ENCODE assay signal across 28 cellular contexts in genomic region chr15:66649235-66649984, GRCh38. TPM values are rescaled to one million over a fixed set of nuclear protein-coding genes. Genes with fewer than 3 reads are reported as not detected.
A peak's percentile ranks its signal among the peaks of the same experiment; 100 is the strongest.
DNase-seq lines count a peak whose midpoint lies in the region; ATAC-seq, FAIRE-seq and TF ChIP-seq lines count a peak whose summit lies in the region.
"Had no signal": no experiment of that assay in that cellular context is flagged by ENCODE, and none has a peak within 500 bp of the region (broad histone marks: within the 10 kb centered on the region; RNA-seq: fewer than 3 reads in every experiment).

No MANE protein-coding gene starts in this region.

- ATAC-seq in right cardiac atrium, result no peak
- peak; percentile 55 for ATAC-seq in WTC11
- ATAC-seq in GM18517 (IDR thresholded peaks at IDR 0.05; ENCODE audit: unreplicated experiment), result no peak
- ATAC-seq: activated CD8-positive, alpha-beta T cell treated with anti-CD3 and anti-CD28 coated beads for 36 hours; activated naive CD4-positive, alpha-beta T cell treated with anti-CD3 and anti-CD28 coated beads, Interleukin-2, amount 50 U/mL, for 72 hours; CD8-positive, alpha-beta T cell; gastrocnemius medialis; psoas muscle had no signal

- no peak for TF ChIP-seq POLR2A in H54 (IDR thresholded peaks at IDR 0.05; ENCODE audit: low read depth, low read length)

- no peak overlapping the region for H3K4ac ChIP-seq in mesendoderm (ENCODE audit: low read depth, low read length)

- DNase-seq in right cardiac atrium (no peak), cardiac septum (ENCODE audit: low spot score) (no peak), WTC11 (ENCODE audit: low spot score) (no peak), mesendoderm (no peak), type B pancreatic cell (ENCODE audit: extremely low spot score, unreplicated experiment) (no peak), glomerular visceral epithelial cell (ENCODE audit: extremely low spot score) (no peak), H54 (ENCODE audit: insufficient read length, low spot score) (no peak)
- DNase-seq: activated CD4-positive, CD25-positive, alpha-beta regulatory T cell treated with anti-CD3 and anti-CD28 coated beads, Interleukin-2, amount 50 U/mL, for 72 hours; activated CD8-positive, alpha-beta T cell treated with anti-CD3 and anti-CD28 coated beads for 36 hours; CD8-positive, alpha-beta T cell; gastrocnemius medialis; GOT3; NCI-H1092 treated with DMSO at 0.1 percent for 48 hours; NCI-H2029; NCI-H69; Peyer's patch; psoas muscle; small intestine; stimulated activated CD4-positive, alpha-beta T cell treated with anti-CD3 and anti-CD28 coated beads, Interleukin-2, amount 100 ng/mL, for 24 hours; tibial artery had no signal

- no peaks in the 10 kb centered on the region for H3K79me2 ChIP-seq in mesendoderm (ENCODE audit: control insufficient read depth, insufficient read depth, low read length)

- H2BK5ac ChIP-seq in mesendoderm (ENCODE audit: low read length), result no peak overlapping the region

- H3K4me1 ChIP-seq in right cardiac atrium (ENCODE audit: control insufficient read depth, insufficient read depth, low read length), result peaks cover 24% of the 10 kb centered on the region
- H3K4me1 ChIP-seq in mesendoderm (ENCODE audit: control insufficient read depth, low read depth, low read length), result peaks cover 5% of the 10 kb centered on the region
- H3K4me1 ChIP-seq: gastrocnemius medialis had no signal

- H2BK15ac ChIP-seq in mesendoderm (replicated peaks; ENCODE audit: low read depth), result no peak overlapping the region

- H4K8ac ChIP-seq in mesendoderm (ENCODE audit: low read depth, low read length), result no peak overlapping the region

- H3K4me3 ChIP-seq in right cardiac atrium (ENCODE audit: low read length) (no peak overlapping the region), mesendoderm (ENCODE audit: low read length) (no peak overlapping the region)
- H3K4me3 ChIP-seq: gastrocnemius medialis, left lung, Peyer's patch, psoas muscle, tibial artery had no signal

- H3K4me3 Mint-ChIP-seq in WTC11 (no peak overlapping the region), type B pancreatic cell (no peak overlapping the region)
- H3K4me3 Mint-ChIP-seq: activated CD8-positive, alpha-beta T cell treated with anti-CD3 and anti-CD28 coated beads for 36 hours; CD8-positive, alpha-beta T cell; IgD-negative memory B cell had no signal

- intact Hi-C loops in right cardiac atrium (cut with DNase I), result no loop called here
- intact Hi-C loops in cardiac septum (cut with DNase I), result no loop called here

- H3K4me1 Mint-ChIP-seq in WTC11 (peaks cover 27% of the 10 kb centered on the region), type B pancreatic cell (ENCODE audit: unreplicated experiment) (peaks cover 42% of the 10 kb centered on the region)

- no peak overlapping the region for H3K23ac ChIP-seq in mesendoderm (ENCODE audit: low read length)

- 56% methylated on average over 9 of the region's 9 CpGs for WGBS in right cardiac atrium
- WGBS in mesendoderm (ENCODE audit: extremely low coverage, insufficient coverage, low lambda C conversion rate), result no CpG with 5 or more reads among the region's 9 CpGs

- peak overlapping the region; percentile 75 for H3K27ac ChIP-seq in right cardiac atrium (ENCODE audit: low read length)
- no peak overlapping the region for H3K27ac ChIP-seq in mesendoderm (ENCODE audit: low read depth, low read length)
- H3K27ac ChIP-seq: gastrocnemius medialis, Peyer's patch, psoas muscle, tibial artery had no signal

- H3K27me3 ChIP-seq in right cardiac atrium (ENCODE audit: control insufficient read depth, insufficient read depth) (no peaks in the 10 kb centered on the region), mesendoderm (ENCODE audit: insufficient read depth, low read length, poor library complexity) (no peaks in the 10 kb centered on the region)
- H3K27me3 ChIP-seq: Peyer's patch, tibial artery had no signal

- H3K36me3 ChIP-seq in mesendoderm (ENCODE audit: control insufficient read depth, insufficient read depth, low read length), result no peaks in the 10 kb centered on the region
- H3K36me3 ChIP-seq: gastrocnemius medialis, left lung, Peyer's patch, tibial artery had no signal

- H3K36me3 Mint-ChIP-seq in WTC11, result no peaks in the 10 kb centered on the region
- H3K36me3 Mint-ChIP-seq in type B pancreatic cell, result no peaks in the 10 kb centered on the region
- H3K36me3 Mint-ChIP-seq: activated naive CD4-positive, alpha-beta T cell treated with anti-CD3 and anti-CD28 coated beads, Interleukin-2, amount 50 U/mL, for 72 hours; CD8-positive, alpha-beta T cell; IgD-negative memory B cell had no signal

- CTCF ChIA-PET in WTC11 (lab: Charles Lee), result interaction anchor here (1.0 to 6.3 kb wide), 4 partner anchors 17 to 50 kb away, joined by 3 to 24 read pairs (median 9); no protein-coding TSS in a partner anchor

- peak overlapping the region; percentile 44 for H3K56ac ChIP-seq in mesendoderm (ENCODE audit: low read length)

- H3K27ac Mint-ChIP-seq in WTC11 (0 out of 2 replicates have a peak overlapping the region, but pooled peaks have one; percentile 60), type B pancreatic cell (peak overlapping the region; percentile 27)
- H3K27ac Mint-ChIP-seq: activated CD8-positive, alpha-beta T cell treated with anti-CD3 and anti-CD28 coated beads for 36 hours; activated naive CD4-positive, alpha-beta T cell treated with anti-CD3 and anti-CD28 coated beads, Interleukin-2, amount 50 U/mL, for 72 hours; activated T-helper 2 cell treated with anti-CD3 and anti-CD28 coated beads, Interferon-gamma antibody, Interleukin-2, Interleukin-4, amounts not matched to agents 10 μg/mL and 5 μg/mL and 100 μg/mL, durations not matched to agents 14 hours and 24 hours and 36 hours; CD8-positive, alpha-beta T cell; IgD-negative memory B cell had no signal

- H3K9ac ChIP-seq in mesendoderm (ENCODE audit: low read length), result no peak overlapping the region

- no peak overlapping the region for H2BK120ac ChIP-seq in mesendoderm (ENCODE audit: low read depth, low read length)

- POLR2A ChIA-PET in WTC11 (lab: Charles Lee), result interaction anchor here (0.5 kb wide), 1 partner anchor 105 kb away, joined by 5 read pairs; no protein-coding TSS in a partner anchor

- H3K4me2 ChIP-seq in mesendoderm (ENCODE audit: low read length), result no peak overlapping the region

- H3K9me3 Mint-ChIP-seq in WTC11, result no peaks in the 10 kb centered on the region
- no peaks in the 10 kb centered on the region for H3K9me3 Mint-ChIP-seq in type B pancreatic cell
- H3K9me3 Mint-ChIP-seq: activated CD8-positive, alpha-beta T cell treated with anti-CD3 and anti-CD28 coated beads for 36 hours; activated naive CD4-positive, alpha-beta T cell treated with anti-CD3 and anti-CD28 coated beads, Interleukin-2, amount 50 U/mL, for 72 hours; activated T-helper 2 cell treated with anti-CD3 and anti-CD28 coated beads, Interferon-gamma antibody, Interleukin-2, Interleukin-4, amounts not matched to agents 10 μg/mL and 5 μg/mL and 100 μg/mL, durations not matched to agents 14 hours and 24 hours and 36 hours; CD8-positive, alpha-beta T cell; IgD-negative memory B cell had no signal

- H3K18ac ChIP-seq in mesendoderm (ENCODE audit: low read length), result no peak overlapping the region

- no peak for TF ChIP-seq CTCF in WTC11 (IDR thresholded peaks at IDR 0.05)
- no peak for TF ChIP-seq CTCF in type B pancreatic cell (conservative IDR thresholded peaks at IDR 0.05)

- H4K5ac ChIP-seq in mesendoderm (ENCODE audit: low read length), result no peak overlapping the region

- no peaks in the 10 kb centered on the region for H3K9me3 ChIP-seq in right cardiac atrium (ENCODE audit: control insufficient read depth, low read length)
- H3K9me3 ChIP-seq: gastrocnemius medialis, left lung, Peyer's patch, psoas muscle, tibial artery had no signal

- no peak overlapping the region for H2AK5ac ChIP-seq in mesendoderm (ENCODE audit: low read length)

- no peaks in the 10 kb centered on the region for H3K79me1 ChIP-seq in mesendoderm (ENCODE audit: low read length)

- FAIRE-seq in H54 (lab: Jason Lieb, UNC), result no peak
- FAIRE-seq: endometrium, GM12891, small intestine, TTC549 had no signal

- H3K27me3 Mint-ChIP-seq in WTC11 (ENCODE audit: low read depth) (peaks cover 3% of the 10 kb centered on the region; the same call in 1 of the 2 replicates), type B pancreatic cell (no peaks in the 10 kb centered on the region)
- H3K27me3 Mint-ChIP-seq: activated CD8-positive, alpha-beta T cell treated with anti-CD3 and anti-CD28 coated beads for 36 hours had no signal

TF ChIP-seq in WTC11, 78 proteins besides CTCF, POLR2A, EP300 and RAD21 (continues in another document):
- TF ChIP-seq OVOL2 (CRISPR knock-in tag; IDR thresholded peaks at IDR 0.05; ENCODE audit: borderline replicate concordance) (no peak), ZBTB21 (CRISPR knock-in tag; IDR thresholded peaks at IDR 0.05; ENCODE audit: borderline replicate concordance) (no peak), ZNF425 (CRISPR knock-in tag; conservative IDR thresholded peaks at IDR 0.05) (no peak), GABPB1 (CRISPR knock-in tag; IDR thresholded peaks at IDR 0.05) (no peak), ATF3 (CRISPR knock-in tag; conservative IDR thresholded peaks at IDR 0.05) (no peak), NR2C2 (CRISPR knock-in tag; IDR thresholded peaks at IDR 0.05) (no peak), ZNF416 (CRISPR knock-in tag; IDR thresholded peaks at IDR 0.05) (no peak)

RNA-seq across cellular contexts. Expression of gene SMAD6, which starts 52.6 kb away (rescaled TPM):
- total RNA-seq in right cardiac atrium, result 10 to 100 TPM; 54.5 to 68.8 (median 63.2) TPM
- 31.6 TPM for polyA plus RNA-seq in right cardiac atrium
- total RNA-seq in cardiac septum, result 50.2 TPM
- 9.2 to 13.9 TPM (median 10.4 TPM) in 3 replicates for total RNA-seq in WTC11 (2021)
- 7.8 TPM for polyA plus RNA-seq in mesendoderm (2013, experiment 1 of 2)
- 7.4 TPM for polyA plus RNA-seq in mesendoderm (2013, experiment 2 of 2)
- total RNA-seq in type B pancreatic cell (ENCODE audit: low replicate concordance), result 27.0 and 31.7 TPM in 2 replicates
- polyA plus RNA-seq: IgD-negative memory B cell had no signal
